8 cellular contexts compared by ENCODE assay signal in the genomic region with DNA sequence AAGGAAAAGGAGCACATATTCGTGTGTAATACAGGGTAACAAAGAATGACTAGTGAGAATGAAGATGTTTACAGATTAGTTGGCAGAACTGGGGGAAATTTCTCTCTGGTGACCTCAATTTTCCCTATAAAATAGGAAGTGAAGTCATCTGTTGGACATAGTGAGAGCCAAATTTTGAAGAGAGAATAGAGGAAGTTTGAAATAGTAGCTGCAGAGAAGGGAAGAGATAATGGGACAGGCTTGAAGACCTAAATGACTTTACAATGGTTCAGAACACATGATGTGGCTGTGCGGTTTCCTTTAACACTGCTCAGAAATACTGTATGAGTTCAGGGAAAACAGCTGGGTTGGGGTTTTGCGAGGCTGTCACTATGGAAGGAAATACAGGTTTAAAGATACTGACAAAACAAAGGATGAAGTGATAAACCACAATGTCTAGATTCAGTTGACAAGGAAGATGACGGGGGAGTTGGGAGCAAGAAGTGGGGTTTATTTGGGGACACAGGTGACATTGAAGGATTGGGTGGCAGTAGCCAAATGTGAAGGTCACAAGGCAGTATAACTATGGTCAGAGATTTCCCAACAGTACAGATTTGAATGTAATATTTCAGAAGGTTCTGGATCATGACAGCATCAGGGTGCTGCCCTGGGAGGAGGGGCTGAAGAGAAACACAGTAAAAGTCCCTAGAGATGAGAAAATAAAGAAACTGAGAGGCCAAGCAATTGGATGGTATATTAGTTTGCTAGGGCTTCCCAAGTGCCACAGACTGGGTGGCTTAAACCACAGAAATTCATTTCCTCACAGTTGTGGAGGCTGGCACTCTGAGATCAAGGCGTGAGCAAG.
DNase-seq lines count a peak whose midpoint lies in the region; ATAC-seq, FAIRE-seq and TF ChIP-seq lines count a peak whose summit lies in the region.

No MANE protein-coding gene starts in this region.

- H3K9me2 ChIP-seq in HCT116 (ENCODE audit: insufficient read depth) = no peaks in the 10 kb centered on the region

- TF ChIP-seq CTCF in GM06990 (IDR thresholded peaks at IDR 0.05; ENCODE audit: insufficient read depth, low read length, poor library complexity, severe bottlenecking) = no peak
- no peak for TF ChIP-seq CTCF in HCT116 (IDR thresholded peaks at IDR 0.05 in 2 of 3, conservative IDR thresholded peaks at IDR 0.05 in 1 of 3; ENCODE audit: borderline replicate concordance in 1 of 3, insufficient read depth in 1 of 3, low read depth in 2 of 3, low read length in 2 of 3)
- no peak for TF ChIP-seq CTCF in keratinocyte (optimal IDR thresholded peaks at IDR 0.05 in 1 of 3, IDR thresholded peaks at IDR 0.05 in 1 of 3, conservative IDR thresholded peaks at IDR 0.05 in 1 of 3; ENCODE audit: extremely low read depth in 1 of 3, insufficient read depth in 2 of 3, low read length in 3 of 3)
- TF ChIP-seq CTCF in WERI-Rb-1 (IDR thresholded peaks at IDR 0.05; ENCODE audit: low read depth, low read length) = no peak

- H3K9ac ChIP-seq in HCT116 (ENCODE audit: low read length) = no peak overlapping the region
- no peak overlapping the region for H3K9ac ChIP-seq in keratinocyte (ENCODE audit: control insufficient read depth, extremely low read depth, insufficient read depth, low read length)

- no peak for TF ChIP-seq POLR2A in HCT116 (IDR thresholded peaks at IDR 0.05; ENCODE audit: borderline replicate concordance, extremely low read depth, insufficient read depth, insufficient read length)

- intact Hi-C loops in HCT116 (cut with micrococcal nuclease) = no loop called here

- dilution Hi-C loops in keratinocyte (cut with MboI; ENCODE audit: extremely low pct_ligation_motif_present, low sequenced_read_pairs) = no loop called here

- RAD21 ChIA-PET in HCT116 (lab: Charles Lee; ENCODE audit: low non-redundant PET in 1 of 2, low total read pairs in 2 of 2, uncharacterized antibody in 2 of 2, unreplicated experiment in 2 of 2) = no interaction called here

- H3K4me2 ChIP-seq in HCT116 (ENCODE audit: low read length) = no peak overlapping the region
- peak overlapping the region; percentile 61 for H3K4me2 ChIP-seq in keratinocyte (ENCODE audit: control insufficient read depth, extremely low read depth, insufficient read depth, low read depth, low read length)

- no TSS peak for BruUV-seq in HCT116 (replicated peaks; lab: Mats Ljungman, UMichigan)

- no peak for ATAC-seq in HCT116

- no peaks in the 10 kb centered on the region for H3K4me1 ChIP-seq in HCT116 (ENCODE audit: control insufficient read depth in 1 of 2, insufficient read depth in 2 of 2, low read length in 2 of 2)
- peaks cover 18% of the 10 kb centered on the region for H3K4me1 ChIP-seq in keratinocyte (ENCODE audit: control insufficient read depth, extremely low read depth, insufficient read depth, low read length)

- TF ChIP-seq RAD21 in HCT116 (IDR thresholded peaks at IDR 0.05; ENCODE audit: low read depth) = no peak

- no peaks in the 10 kb centered on the region for H3K9me1 ChIP-seq in keratinocyte (ENCODE audit: control insufficient read depth, extremely low read depth, insufficient read depth, low read length)

- H3K79me2 ChIP-seq in HCT116 (ENCODE audit: insufficient read depth, low read length) (no peaks in the 10 kb centered on the region), keratinocyte (ENCODE audit: control insufficient read depth, insufficient read depth, low read length) (no peaks in the 10 kb centered on the region)

- H3K27ac ChIP-seq in HCT116 (ENCODE audit: low read depth, low read length) (no peak overlapping the region), keratinocyte (ENCODE audit: control insufficient read depth, insufficient read depth, low read length) (peak overlapping the region; percentile 68), WERI-Rb-1 (no peak overlapping the region)

- CTCF ChIA-PET in HCT116 (lab: Charles Lee) = interaction anchor here (1.2 kb wide), 1 partner anchor 14 kb away, joined by 3 read pairs; no protein-coding TSS in a partner anchor

- POLR2A ChIA-PET in HCT116 (lab: Charles Lee) = no interaction called here

- H3K36me3 ChIP-seq in GM06990 (ENCODE audit: control insufficient read depth, insufficient read depth, low read length) (no peaks in the 10 kb centered on the region), HCT116 (ENCODE audit: control insufficient read depth in 1 of 2, insufficient read depth in 2 of 2, low read length in 2 of 2) (no peaks in the 10 kb centered on the region), keratinocyte (ENCODE audit: control insufficient read depth in 2 of 2, extremely low read depth in 1 of 2, insufficient read depth in 2 of 2, low read length in 2 of 2) (no peaks in the 10 kb centered on the region), WERI-Rb-1 (no peaks in the 10 kb centered on the region)

- H3K9me3 ChIP-seq in HCT116 (ENCODE audit: control insufficient read depth in 1 of 2, insufficient read depth in 1 of 2, low read depth in 1 of 2, low read length in 2 of 2) = no peaks in the 10 kb centered on the region
- no peaks in the 10 kb centered on the region for H3K9me3 ChIP-seq in keratinocyte (ENCODE audit: control insufficient read depth, low read depth, low read length)
- no peaks in the 10 kb centered on the region for H3K9me3 ChIP-seq in WERI-Rb-1 (ENCODE audit: severe bottlenecking)

- DNase-seq in GM06990 (ENCODE audit: extremely low read depth, insufficient read length) (peak; percentile 80), HCT116 (ENCODE audit: low read depth, low spot score) (no peak), NCI-H226 (peak; percentile 42), keratinocyte (ENCODE audit: low read depth, low spot score) (no peak), WERI-Rb-1 (no peak), 8988T (no peak)
- peak; percentile 72 to 74 for DNase-seq in activated T-cell treated with anti-CD3 and anti-CD28 coated beads, Interleukin-2, amount 50 U/mL, for 48 hours
- DNase-seq in stimulated activated CD8-positive, alpha-beta memory T cell treated with anti-CD3 and anti-CD28 coated beads, Interleukin-4, amount 100 ng/mL, for 48 hours = peak; percentile 76

- peak; percentile 94 for FAIRE-seq in keratinocyte (lab: Jason Lieb, UNC)

- H2AFZ ChIP-seq in HCT116 (ENCODE audit: low read depth, low read length, poor library complexity, severe bottlenecking) (peak overlapping the region; percentile 43), keratinocyte (ENCODE audit: control insufficient read depth, low read length) (peak overlapping the region; percentile 70)

- H3K4me3 ChIP-seq in GM06990 (replicated peaks; ENCODE audit: low read depth, low read length) (no peak overlapping the region), HCT116 (replicated peaks in 1 of 2; ENCODE audit: low read depth in 1 of 2, low read length in 2 of 2) (no peak overlapping the region), keratinocyte (ENCODE audit: control insufficient read depth in 2 of 3, extremely low read depth in 1 of 3, insufficient read depth in 2 of 3, low read depth in 1 of 3, low read length in 3 of 3) (no peak overlapping the region), WERI-Rb-1 (ENCODE audit: low read depth, low read length) (no peak overlapping the region)

- H4K20me1 ChIP-seq in HCT116 (ENCODE audit: insufficient read depth) (no peaks in the 10 kb centered on the region), keratinocyte (ENCODE audit: control insufficient read depth, extremely low read depth, insufficient read depth, low read length) (no peaks in the 10 kb centered on the region)

- H3K27me3 ChIP-seq in GM06990 (replicated peaks; ENCODE audit: control insufficient read depth, insufficient read depth, low read length) (no peaks in the 10 kb centered on the region), HCT116 (ENCODE audit: insufficient read depth, low read length) (no peaks in the 10 kb centered on the region), keratinocyte (ENCODE audit: control insufficient read depth, extremely low read depth, insufficient read depth, low read length) (no peaks in the 10 kb centered on the region), WERI-Rb-1 (ENCODE audit: insufficient read depth, low read depth, severe bottlenecking) (no peaks in the 10 kb centered on the region)

TF ChIP-seq in HCT116, 20 proteins besides CTCF, POLR2A, EP300 and RAD21:
- TF ChIP-seq EZH2phosphoT487 (IDR thresholded peaks at IDR 0.05; ENCODE audit: borderline replicate concordance) (no peak), ZNF274 (IDR thresholded peaks at IDR 0.05; ENCODE audit: low read depth, low read length) (no peak), FOSL1 (IDR thresholded peaks at IDR 0.05; ENCODE audit: low read depth) (no peak), EZH2 (IDR thresholded peaks at IDR 0.05) (no peak), SRF (IDR thresholded peaks at IDR 0.05; ENCODE audit: low read depth) (no peak), ATF3 (IDR thresholded peaks at IDR 0.05) (no peak), ZFX (IDR thresholded peaks at IDR 0.05) (no peak), CBX3 (IDR thresholded peaks at IDR 0.05; ENCODE audit: low read depth) (no peak), TCF7L2 (IDR thresholded peaks at IDR 0.05; ENCODE audit: borderline replicate concordance, extremely low read depth, insufficient read depth, insufficient read length) (peak; percentile 47)

Comparison
In these comparisons a context has a peak if more than half of its experiments do, and no peak if none do; other contexts are left out.
1. DNase-seq: peak in GM06990 (single experiment), NCI-H226 (single experiment), activated T-cell treated with anti-CD3 and anti-CD28 coated beads, Interleukin-2, amount 50 U/mL, for 48 hours (2 of 2) and stimulated activated CD8-positive, alpha-beta memory T cell treated with anti-CD3 and anti-CD28 coated beads, Interleukin-4, amount 100 ng/mL, for 48 hours (single experiment); none in HCT116 (single experiment), keratinocyte (single experiment), WERI-Rb-1 (single experiment) and 8988T (single experiment).